29 cellular contexts compared by ENCODE assay signal in genomic region chr20:11691766-11692165, GRCh38.
"Had no signal": no experiment of that assay in that cellular context is flagged by ENCODE, and none has a peak within 500 bp of the region (broad histone marks: within the 10 kb centered on the region; RNA-seq: fewer than 3 reads in every experiment).

No MANE protein-coding gene starts in this region.

- H3K27me3 ChIP-seq: ovary, right lobe of liver, sigmoid colon, thyroid gland, tibial nerve, vagina had no signal

- H3K9me3 ChIP-seq: ovary, psoas muscle, right lobe of liver, sigmoid colon, stomach, thoracic aorta, thyroid gland, tibial nerve, upper lobe of left lung, vagina had no signal

- H3K4me3 ChIP-seq: neural progenitor cell, ovary, psoas muscle, right lobe of liver, sigmoid colon, stomach, thoracic aorta, thyroid gland, tibial nerve, upper lobe of left lung, vagina had no signal

- H3K27me3 Mint-ChIP-seq: natural killer cell treated with Interleukin-12 subunit alpha and Interleukin-12 subunit beta and Interleukin-15 and Interleukin-18, amount 100 ng/mL, for 72 hours had no signal

- H3K4me1 ChIP-seq: neural progenitor cell, parathyroid adenoma, psoas muscle had no signal

- H3K36me3 Mint-ChIP-seq: naive thymus-derived CD8-positive, alpha-beta T cell; natural killer cell treated with Interleukin-12 subunit alpha and Interleukin-12 subunit beta and Interleukin-15 and Interleukin-18, amount 100 ng/mL, for 72 hours; neural progenitor cell; stimulated activated effector memory CD8-positive, alpha-beta T cell treated with anti-CD3 and anti-CD28 coated beads, Interleukin-12 subunit alpha, Interleukin-12 subunit beta, amount 100 ng/mL, for 72 hours; stimulated activated naive B cell treated with anti-CD40 and anti-IgM and Interleukin-4, amounts not matched to agents 10 μg/mL and 1 μg/mL and 100 μg/mL, for 72 hours had no signal

- ATAC-seq: naive thymus-derived CD8-positive, alpha-beta T cell; natural killer cell treated with Interleukin-12 subunit alpha and Interleukin-12 subunit beta and Interleukin-15 and Interleukin-18, amount 100 ng/mL, for 72 hours; psoas muscle; right cardiac atrium; right lobe of liver; stimulated activated effector memory CD8-positive, alpha-beta T cell treated with anti-CD3 and anti-CD28 coated beads, Interleukin-12 subunit alpha, Interleukin-12 subunit beta, amount 100 ng/mL, for 72 hours; stimulated activated naive B cell treated with anti-CD40 and anti-IgM and Interleukin-4, amounts not matched to agents 10 μg/mL and 1 μg/mL and 100 μg/mL, for 72 hours had no signal

- H3K36me3 ChIP-seq: neural progenitor cell, ovary, right lobe of liver, sigmoid colon, stomach, thoracic aorta, thyroid gland, tibial nerve, upper lobe of left lung, vagina had no signal

- H3K4me2 ChIP-seq: neural progenitor cell had no signal

- FAIRE-seq: small intestine, urothelium cell line had no signal

- H3K79me2 ChIP-seq: parathyroid adenoma had no signal

- H3K27ac ChIP-seq: neural progenitor cell, ovary, parathyroid adenoma, psoas muscle, right lobe of liver, sigmoid colon, stomach, thoracic aorta, thyroid gland, tibial nerve, upper lobe of left lung, vagina had no signal

- H3K27ac Mint-ChIP-seq: naive thymus-derived CD8-positive, alpha-beta T cell; natural killer cell treated with Interleukin-12 subunit alpha and Interleukin-12 subunit beta and Interleukin-15 and Interleukin-18, amount 100 ng/mL, for 72 hours; neural progenitor cell; progenitor cell of endocrine pancreas; stimulated activated effector memory CD8-positive, alpha-beta T cell treated with anti-CD3 and anti-CD28 coated beads, Interleukin-12 subunit alpha, Interleukin-12 subunit beta, amount 100 ng/mL, for 72 hours; stimulated activated naive B cell treated with anti-CD40 and anti-IgM and Interleukin-4, amounts not matched to agents 10 μg/mL and 1 μg/mL and 100 μg/mL, for 72 hours; stimulated activated naive CD8-positive, alpha-beta T cell treated with anti-CD3 and anti-CD28 coated beads, Interleukin-15, Interleukin-2, amounts not matched to agents 100 ng/mL and 50 ng/mL, for 24 hours had no signal

- H2AFZ ChIP-seq: neural progenitor cell, parathyroid adenoma had no signal

- H3K4me3 Mint-ChIP-seq: naive thymus-derived CD8-positive, alpha-beta T cell; natural killer cell treated with Interleukin-12 subunit alpha and Interleukin-12 subunit beta and Interleukin-15 and Interleukin-18, amount 100 ng/mL, for 72 hours; neural progenitor cell; stimulated activated effector memory CD8-positive, alpha-beta T cell treated with anti-CD3 and anti-CD28 coated beads, Interleukin-12 subunit alpha, Interleukin-12 subunit beta, amount 100 ng/mL, for 72 hours; stimulated activated naive B cell treated with anti-CD40 and anti-IgM and Interleukin-4, amounts not matched to agents 10 μg/mL and 1 μg/mL and 100 μg/mL, for 72 hours; stimulated activated naive CD8-positive, alpha-beta T cell treated with anti-CD3 and anti-CD28 coated beads, Interleukin-15, Interleukin-2, amounts not matched to agents 100 ng/mL and 50 ng/mL, for 24 hours had no signal

- H3K9me3 Mint-ChIP-seq: neural progenitor cell; stimulated activated naive B cell treated with anti-CD40 and anti-IgM and Interleukin-4, amounts not matched to agents 10 μg/mL and 1 μg/mL and 100 μg/mL, for 72 hours had no signal

- DNase-seq: naive thymus-derived CD8-positive, alpha-beta T cell; occipital lobe; ovary; posterior cingulate gyrus; psoas muscle; right cardiac atrium; right lobe of liver; sigmoid colon; small intestine; stimulated activated CD4-positive, alpha-beta T cell treated with anti-CD3 and anti-CD28 coated beads, Interleukin-15, amount 100 ng/mL, for 24 hours; stimulated activated CD4-positive, alpha-beta T cell treated with anti-CD3 and anti-CD28 coated beads, Interleukin-2, amount 100 ng/mL, for 24 hours; stimulated activated CD4-positive, alpha-beta T cell treated with anti-CD3 and anti-CD28 coated beads, Interleukin-2, amount 100 ng/mL, for 48 hours; stimulated activated CD4-positive, alpha-beta T cell treated with anti-CD3 and anti-CD28 coated beads, Interleukin-4, amount 100 ng/mL, for 24 hours; stimulated activated naive B cell treated with anti-CD40 and anti-IgM and Interleukin-4, amounts not matched to agents 10 μg/mL and 1 μg/mL and 100 μg/mL, for 72 hours; stimulated activated naive CD4-positive, alpha-beta T cell treated with Interleukin-2 at 50 U/mL for 16 hours; stomach; thyroid gland; trophoblast cell; upper lobe of left lung had no signal

- H3K9ac ChIP-seq: neural progenitor cell, parathyroid adenoma had no signal

- H3K4me1 Mint-ChIP-seq: neural progenitor cell; stimulated activated effector memory CD8-positive, alpha-beta T cell treated with anti-CD3 and anti-CD28 coated beads, Interleukin-12 subunit alpha, Interleukin-12 subunit beta, amount 100 ng/mL, for 72 hours had no signal
